In the genomic region with DNA sequence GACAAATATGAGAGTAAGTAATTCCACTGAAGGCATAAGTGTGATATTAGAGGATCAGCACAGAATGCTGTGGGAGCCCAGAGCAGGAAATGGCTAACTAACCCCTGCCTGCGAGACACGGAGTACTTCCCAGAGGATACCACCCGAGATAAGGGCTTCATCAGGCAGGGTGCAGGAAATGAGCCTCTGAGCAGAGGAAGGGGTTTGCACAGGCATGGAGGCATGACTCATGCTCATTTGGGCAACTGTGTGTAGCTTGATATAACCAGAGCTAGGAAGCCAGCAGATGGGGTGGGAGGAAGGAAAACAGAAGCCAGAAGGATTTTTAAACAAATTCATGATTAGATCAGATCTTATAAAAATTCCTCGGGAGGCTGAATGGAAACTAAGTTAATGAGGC, we compare ENCODE assay signal across 10 cellular contexts.
A peak's percentile ranks its signal among the peaks of the same experiment; 100 is the strongest.
DNase-seq lines count a peak whose midpoint lies in the region; ATAC-seq, FAIRE-seq and TF ChIP-seq lines count a peak whose summit lies in the region.
"Had no signal": no experiment of that assay in that cellular context is flagged by ENCODE, and none has a peak within 500 bp of the region (broad histone marks: within the 10 kb centered on the region; RNA-seq: fewer than 3 reads in every experiment).

No MANE protein-coding gene starts in this region.

- H3K27me3 ChIP-seq in bronchial epithelial cell (ENCODE audit: control insufficient read depth, insufficient read depth, low read length), result no peaks in the 10 kb centered on the region
- H3K27me3 ChIP-seq: testis had no signal

- no peak for ATAC-seq in GM21786 (IDR thresholded peaks at IDR 0.05; ENCODE audit: unreplicated experiment)

- FAIRE-seq in bronchial epithelial cell (lab: Jason Lieb, UNC), result no peak
- FAIRE-seq: GM18507 had no signal

- no peak overlapping the region for H3K4me3 ChIP-seq in bronchial epithelial cell (ENCODE audit: low read depth, low read length)
- H3K4me3 ChIP-seq: testis had no signal

- H3K36me3 ChIP-seq in bronchial epithelial cell (ENCODE audit: control insufficient read depth, insufficient read depth, low read length), result no peaks in the 10 kb centered on the region

- no peak for TF ChIP-seq CTCF in bronchial epithelial cell (IDR thresholded peaks at IDR 0.05; ENCODE audit: insufficient read depth, low read length, severe bottlenecking)
- TF ChIP-seq CTCF in GM13976 (IDR thresholded peaks at IDR 0.05; ENCODE audit: borderline replicate concordance, control extremely low read depth, extremely low read depth, insufficient read depth, missing control alignments), result no peak

- in situ Hi-C loops in GM13976 (cut with MboI; ENCODE audit: low sequenced_read_pairs, unreplicated experiment), result no loop called here

- DNase-seq in Daoy (ENCODE audit: low read depth) (peak; percentile 80), M059J (ENCODE audit: low read depth) (peak; percentile 84), bronchial epithelial cell (ENCODE audit: low read depth) (peak; percentile 82), myocyte (ENCODE audit: low read depth) (peak; percentile 64), GM13976 (ENCODE audit: low spot score) (no peak), T1000 (lab: John Stamatoyannopoulos, UW) (no peak)
- DNase-seq: head of caudate nucleus, testis had no signal

Comparison
In these comparisons a context has a peak if more than half of its experiments do, and no peak if none do; other contexts are left out.
1. DNase-seq: peak in Daoy (single experiment), M059J (single experiment), bronchial epithelial cell (single experiment) and myocyte (single experiment); none in GM13976 (single experiment) and T1000 (single experiment).